21 cellular contexts compared by ENCODE assay signal in genomic region chrX:19640063-19640462, GRCh38.
"Had no signal": no experiment of that assay in that cellular context is flagged by ENCODE, and none has a peak within 500 bp of the region (broad histone marks: within the 10 kb centered on the region; RNA-seq: fewer than 3 reads in every experiment).

No MANE protein-coding gene starts in this region.

- H3K36me3 ChIP-seq: esophagus squamous epithelium, gastroesophageal sphincter, left ventricle myocardium inferior, suprapubic skin, tibial artery, upper lobe of left lung, uterus had no signal

- H3K27ac ChIP-seq: esophagus squamous epithelium, gastroesophageal sphincter, left ventricle myocardium inferior, lower lobe of right lung, suprapubic skin, tibial artery, upper lobe of left lung, uterus had no signal

- H3K4me2 ChIP-seq: smooth muscle cell had no signal

- H3K4me3 Mint-ChIP-seq: immature natural killer cell, nephron progenitor cell had no signal

- ATAC-seq: gastroesophageal sphincter; lower lobe of right lung; stimulated activated naive CD8-positive, alpha-beta T cell treated with anti-CD3 and anti-CD28 coated beads, Interleukin-15, Interleukin-2, amounts not matched to agents 100 U/mL and 50 U/mL, for 24 hours had no signal

- H3K4me3 ChIP-seq: esophagus squamous epithelium, gastroesophageal sphincter, left ventricle myocardium inferior, lower lobe of right lung, smooth muscle cell, suprapubic skin, tibial artery, upper lobe of left lung, uterus had no signal

- H3K4me1 Mint-ChIP-seq: nephron progenitor cell had no signal

- FAIRE-seq: colon, keratinocyte had no signal

- H3K27me3 Mint-ChIP-seq: memory B cell had no signal

- H3K4me1 ChIP-seq: esophagus squamous epithelium, gastroesophageal sphincter, left ventricle myocardium inferior, lower lobe of right lung, suprapubic skin, tibial artery, upper lobe of left lung, uterus had no signal

- H3K9me3 Mint-ChIP-seq: immature natural killer cell, memory B cell had no signal

- DNase-seq: dermis blood vessel endothelial cell; esophagus squamous epithelium; foreskin fibroblast; glutamatergic neuron; immature natural killer cell; left ventricle myocardium inferior; lower lobe of right lung; midbrain; nephron progenitor cell; posterior cingulate gyrus; stimulated activated CD4-positive, alpha-beta T cell treated with anti-CD3 and anti-CD28 coated beads, Interleukin-2, amount 100 ng/mL, for 48 hours; stimulated activated naive CD8-positive, alpha-beta T cell treated with anti-CD3 and anti-CD28 coated beads, Interleukin-15, Interleukin-2, amounts not matched to agents 100 U/mL and 50 U/mL, for 24 hours; tibial artery; upper lobe of left lung; uterus had no signal

- H3K27me3 ChIP-seq: gastroesophageal sphincter, suprapubic skin, tibial artery, upper lobe of left lung, uterus had no signal

- H3K9me3 ChIP-seq: esophagus squamous epithelium, gastroesophageal sphincter, left ventricle myocardium inferior, lower lobe of right lung, suprapubic skin, tibial artery, upper lobe of left lung, uterus had no signal
